Comparison of ENCODE assay signal across 8 cellular contexts in the genomic region with DNA sequence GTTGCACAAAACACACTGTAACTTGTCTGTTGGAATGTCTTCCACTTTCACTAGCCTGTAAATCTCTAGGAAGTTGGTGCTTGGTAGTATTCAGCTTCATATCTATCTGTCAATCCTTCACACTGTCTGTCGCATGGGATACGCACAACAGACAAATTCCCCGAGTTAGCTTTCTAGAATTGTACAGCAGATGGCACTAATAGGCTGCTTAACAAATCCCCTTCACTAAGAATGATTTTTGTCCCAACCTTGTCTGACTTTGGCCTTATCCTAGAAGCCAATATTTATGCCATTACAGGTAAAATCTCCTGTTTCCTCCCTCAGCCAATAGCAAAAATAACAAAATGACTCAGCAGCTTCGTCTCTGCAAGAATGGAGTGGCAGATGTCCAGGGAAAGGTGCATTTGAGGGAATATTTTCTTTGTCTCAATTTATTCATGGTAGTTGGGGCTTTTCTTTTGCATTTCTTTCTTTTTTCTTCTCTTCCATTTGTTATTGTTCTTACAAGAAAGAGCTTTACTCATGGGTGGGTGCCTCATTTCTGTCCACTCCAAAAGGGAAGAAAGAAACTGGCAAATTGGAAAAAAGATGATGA. TPM values are rescaled to one million over a fixed set of nuclear protein-coding genes. Genes with fewer than 3 reads are reported as not detected.
A peak's percentile ranks its signal among the peaks of the same experiment; 100 is the strongest.
DNase-seq lines count a peak whose midpoint lies in the region; ATAC-seq and TF ChIP-seq lines count a peak whose summit lies in the region.

No MANE protein-coding gene starts in this region.

- H3K4me3 ChIP-seq in A673 (ENCODE audit: low read depth, low read length, poor library complexity, severe bottlenecking) (no peak overlapping the region), mesenchymal stem cell (ENCODE audit: insufficient read depth in 1 of 2, low read depth in 1 of 2, low read length in 2 of 2) (no peak overlapping the region)

- H3K4me2 ChIP-seq in mesenchymal stem cell (ENCODE audit: low read length, poor library complexity, severe bottlenecking) = no peak overlapping the region

- BruUV-seq in A673 (replicated peaks; lab: Mats Ljungman, UMichigan) = no TSS peak

- no peak overlapping the region for H4K8ac ChIP-seq in mesenchymal stem cell (ENCODE audit: low read length)

- CTCF ChIA-PET in A673 (lab: Charles Lee) = interaction anchor here (1.1 to 2.2 kb wide), 3 partner anchors 47 to 271 kb away, joined by 4 to 20 read pairs (median 8); no protein-coding TSS in a partner anchor

- H3K9me3 ChIP-seq in A673 (ENCODE audit: low read depth, low read length, poor library complexity, severe bottlenecking) (no peaks in the 10 kb centered on the region), mesenchymal stem cell (ENCODE audit: control insufficient read depth, low read length) (no peaks in the 10 kb centered on the region)

- H4K91ac ChIP-seq in mesenchymal stem cell (ENCODE audit: low read length) = no peak overlapping the region

- no peak overlapping the region for H3K23ac ChIP-seq in mesenchymal stem cell (ENCODE audit: low read length in 2 of 2)

- no peak for ATAC-seq in sciatic nerve

- no peak overlapping the region for H2BK12ac ChIP-seq in mesenchymal stem cell (ENCODE audit: low read length in 2 of 2)

- H3K18ac ChIP-seq in mesenchymal stem cell (ENCODE audit: low read depth in 1 of 2, low read length in 2 of 2) = no peak overlapping the region

- no peak overlapping the region for H3K4ac ChIP-seq in mesenchymal stem cell (ENCODE audit: low read depth in 1 of 2, low read length in 2 of 2)

- no peak overlapping the region for H2BK15ac ChIP-seq in mesenchymal stem cell (ENCODE audit: low read depth, poor library complexity, severe bottlenecking)

- peaks cover 10% of the 10 kb centered on the region for H3K4me1 ChIP-seq in A673 (ENCODE audit: insufficient read depth, low read length, poor library complexity, severe bottlenecking)
- no peaks in the 10 kb centered on the region for H3K4me1 ChIP-seq in mesenchymal stem cell (ENCODE audit: control insufficient read depth, insufficient read depth, low read depth, low read length)

- peak overlapping the region; percentile 31 for H3K9ac ChIP-seq in mesenchymal stem cell (ENCODE audit: low read length)

- no peaks in the 10 kb centered on the region for H3K27me3 ChIP-seq in A673 (replicated peaks; ENCODE audit: insufficient read depth, low read depth, low read length, poor library complexity)
- H3K27me3 ChIP-seq in mesenchymal stem cell (ENCODE audit: control insufficient read depth in 1 of 2, insufficient read depth in 1 of 2, low read length in 2 of 2) = no peaks in the 10 kb centered on the region

- TF ChIP-seq CTCF in A673 (conservative IDR thresholded peaks at IDR 0.05; ENCODE audit: low read depth, low read length) = peak; percentile 70

- H3K79me1 ChIP-seq in mesenchymal stem cell (replicated peaks; ENCODE audit: low read length, poor library complexity, severe bottlenecking) = peaks cover 24% of the 10 kb centered on the region

- no peak overlapping the region for H2AFZ ChIP-seq in mesenchymal stem cell (ENCODE audit: low read depth, low read length)

- 46% methylated on average over 3 of the region's 4 CpGs for WGBS in mesenchymal stem cell

- H2BK120ac ChIP-seq in mesenchymal stem cell (ENCODE audit: low read depth, low read length) = no peak overlapping the region

- intact Hi-C loops in A673 (cut with micrococcal nuclease; ENCODE audit: unreplicated experiment) = loop anchor here (1.0 to 5.0 kb wide), 4 partner anchors 47 to 260 kb away; no protein-coding TSS in a partner anchor
- intact Hi-C loops in sciatic nerve (cut with DNase I) = loop anchor here (2.0 kb wide), 1 partner anchor 44 kb away; the partner anchor contains the start of gene MYORG

- no peaks in the 10 kb centered on the region for H3K36me3 ChIP-seq in A673 (ENCODE audit: insufficient read depth, low read length, poor library complexity, severe bottlenecking)
- peaks cover 3 to 7% of the 10 kb centered on the region in 2 experiments for H3K36me3 ChIP-seq in mesenchymal stem cell (ENCODE audit: control insufficient read depth in 1 of 2, insufficient read depth in 2 of 2, low read depth in 1 of 2, low read length in 2 of 2)

- peak; percentile 68 for DNase-seq in A673 (ENCODE audit: low spot score)
- DNase-seq in EL = peak; percentile 39
- peak; percentile 34 for DNase-seq in NCI-H2196 treated with DMSO at 0.1 percent for 48 hours (lab: John Stamatoyannopoulos, UW; ENCODE audit: unreplicated experiment)
- peak in 20 of 61 donors; percentile 9 to 74 (median 30) for DNase-seq in caudate nucleus (lab: John Stamatoyannopoulos, UW)
- peak; percentile 64 for DNase-seq in mesenchymal stem cell
- DNase-seq in sciatic nerve (ENCODE audit: low spot score) = no peak
- DNase-seq in 8988T = no peak
- DNase-seq in stimulated activated CD4-positive, alpha-beta T cell treated with anti-CD3 and anti-CD28 coated beads, Interleukin-15, amount 100 ng/mL, for 24 hours = no peak

- no peak overlapping the region for H2AK5ac ChIP-seq in mesenchymal stem cell (ENCODE audit: low read length, severe bottlenecking)

- H2BK5ac ChIP-seq in mesenchymal stem cell (ENCODE audit: low read depth, low read length, poor library complexity, severe bottlenecking) = no peak overlapping the region

- POLR2A ChIA-PET in A673 (lab: Charles Lee; ENCODE audit: low non-redundant PET) = interaction anchor here (0.6 kb wide), 1 partner anchor 129 kb away, joined by 6 read pairs; no protein-coding TSS in a partner anchor

- no peak overlapping the region for H3K14ac ChIP-seq in mesenchymal stem cell (ENCODE audit: low read length in 2 of 2)

- H3K27ac ChIP-seq in A673 (ENCODE audit: low read depth, low read length, poor library complexity, severe bottlenecking) (no peak overlapping the region), caudate nucleus (ENCODE audit: low read depth, low read length) (peak overlapping the region; percentile 99), mesenchymal stem cell (ENCODE audit: low read length, poor library complexity, severe bottlenecking) (no peak overlapping the region)

RNA-seq across cellular contexts. Expression of gene NUDT2, which starts 3.1 kb away (rescaled TPM):
- total RNA-seq in A673 (2021) (19.1 and 25.3 TPM in 2 replicates), sciatic nerve (23.3 TPM)
- 24.9 TPM for polyA plus RNA-seq in mesenchymal stem cell (2013, experiment 1 of 2)
- 25.0 TPM for polyA plus RNA-seq in mesenchymal stem cell (2013, experiment 2 of 2)

RNA-seq across cellular contexts. Expression of gene KIF24, which starts 3.4 kb away (rescaled TPM):
- total RNA-seq in A673 (2021) (10.6 and 11.6 TPM in 2 replicates), sciatic nerve (1.1 TPM)
- 0.43 TPM for polyA plus RNA-seq in mesenchymal stem cell (2013, experiment 1 of 2)
- polyA plus RNA-seq in mesenchymal stem cell (2013, experiment 2 of 2) = 0.45 TPM

RNA-seq across cellular contexts. Expression of gene MYORG, which starts 44.2 kb away (rescaled TPM):
- total RNA-seq in A673 (2021) = 7.8 and 7.9 TPM in 2 replicates
- 2.2 TPM for polyA plus RNA-seq in mesenchymal stem cell (2013, experiment 1 of 2)
- polyA plus RNA-seq in mesenchymal stem cell (2013, experiment 2 of 2) = 2.2 TPM
- 6.6 TPM for total RNA-seq in sciatic nerve

Comparison
In these comparisons a context has a peak if more than half of its experiments do, and no peak if none do; other contexts are left out.
1. DNase-seq: peak in A673 (single experiment), EL (single experiment), NCI-H2196 treated with DMSO at 0.1 percent for 48 hours (single experiment) and mesenchymal stem cell (single experiment); none in sciatic nerve (single experiment), 8988T (single experiment) and stimulated activated CD4-positive, alpha-beta T cell treated with anti-CD3 and anti-CD28 coated beads, Interleukin-15, amount 100 ng/mL, for 24 hours (single experiment).